26 cellular contexts compared by ENCODE assay signal in genomic region chr10:10726101-10726500, GRCh38.
"Had no signal": no experiment of that assay in that cellular context is flagged by ENCODE, and none has a peak within 500 bp of the region (broad histone marks: within the 10 kb centered on the region; RNA-seq: fewer than 3 reads in every experiment).

No MANE protein-coding gene starts in this region.

- H3K9me3 ChIP-seq: left ventricle myocardium inferior, pancreas, prostate gland, spleen, suprapubic skin, thoracic aorta, tibial artery, uterus had no signal

- H3K4me1 Mint-ChIP-seq: naive thymus-derived CD8-positive, alpha-beta T cell; nephron; neural crest cell; stimulated activated effector memory CD8-positive, alpha-beta T cell treated with anti-CD3 and anti-CD28 coated beads, Interleukin-12 subunit alpha, Interleukin-12 subunit beta, amount 100 ng/mL, for 72 hours had no signal

- H3K9me3 Mint-ChIP-seq: mesothelial cell of epicardium; naive thymus-derived CD8-positive, alpha-beta T cell; nephron; stimulated activated effector memory CD8-positive, alpha-beta T cell treated with anti-CD3 and anti-CD28 coated beads, Interleukin-12 subunit alpha, Interleukin-12 subunit beta, amount 100 ng/mL, for 72 hours; stimulated activated naive CD8-positive, alpha-beta T cell treated with anti-CD3 and anti-CD28 coated beads, Interleukin-15, Interleukin-2, amounts not matched to agents 100 ng/mL and 50 ng/mL, for 24 hours had no signal

- H3K27me3 Mint-ChIP-seq: stimulated activated naive CD8-positive, alpha-beta T cell treated with anti-CD3 and anti-CD28 coated beads, Interleukin-15, Interleukin-2, amounts not matched to agents 100 ng/mL and 50 ng/mL, for 24 hours had no signal

- H3K36me3 ChIP-seq: left ventricle myocardium inferior, pancreas, prostate gland, spleen, suprapubic skin, thoracic aorta, tibial artery, uterus had no signal

- DNase-seq: hippocampal formation; kidney; left ventricle myocardium inferior; mesendoderm; naive thymus-derived CD8-positive, alpha-beta T cell; nucleus accumbens; pancreas; posterior cingulate gyrus; retina; right cardiac atrium; small intestine; spleen; stimulated activated CD4-positive, alpha-beta T cell treated with anti-CD3 and anti-CD28 coated beads, Interleukin-4, amount 100 ng/mL, for 24 hours; stimulated activated naive CD4-positive, alpha-beta T cell; tibial artery; trophoblast cell; uterus had no signal

- H3K36me3 Mint-ChIP-seq: mesothelial cell of epicardium; stimulated activated effector memory CD8-positive, alpha-beta T cell treated with anti-CD3 and anti-CD28 coated beads, Interleukin-12 subunit alpha, Interleukin-12 subunit beta, amount 100 ng/mL, for 72 hours had no signal

- ATAC-seq: naive thymus-derived CD8-positive, alpha-beta T cell; pancreas; right cardiac atrium; stimulated activated effector memory CD8-positive, alpha-beta T cell treated with anti-CD3 and anti-CD28 coated beads, Interleukin-12 subunit alpha, Interleukin-12 subunit beta, amount 100 ng/mL, for 72 hours had no signal

- H3K4me3 Mint-ChIP-seq: mesothelial cell of epicardium; naive thymus-derived CD8-positive, alpha-beta T cell; nephron; neural crest cell; stimulated activated effector memory CD8-positive, alpha-beta T cell treated with anti-CD3 and anti-CD28 coated beads, Interleukin-12 subunit alpha, Interleukin-12 subunit beta, amount 100 ng/mL, for 72 hours; stimulated activated naive CD8-positive, alpha-beta T cell treated with anti-CD3 and anti-CD28 coated beads, Interleukin-15, Interleukin-2, amounts not matched to agents 100 ng/mL and 50 ng/mL, for 24 hours had no signal

- H3K27ac Mint-ChIP-seq: mesothelial cell of epicardium; naive thymus-derived CD8-positive, alpha-beta T cell; nephron; stimulated activated effector memory CD8-positive, alpha-beta T cell treated with anti-CD3 and anti-CD28 coated beads, Interleukin-12 subunit alpha, Interleukin-12 subunit beta, amount 100 ng/mL, for 72 hours; stimulated activated naive CD8-positive, alpha-beta T cell treated with anti-CD3 and anti-CD28 coated beads, Interleukin-15, Interleukin-2, amounts not matched to agents 100 ng/mL and 50 ng/mL, for 24 hours had no signal

- H3K4me3 ChIP-seq: left ventricle myocardium inferior, lung, pancreas, prostate gland, spleen, suprapubic skin, thoracic aorta, tibial artery, uterus had no signal

- H3K4me1 ChIP-seq: pancreas, prostate gland, spleen, suprapubic skin, tibial artery, uterus had no signal
